Comparison of ENCODE assay signal across 8 cellular contexts in the genomic region with DNA sequence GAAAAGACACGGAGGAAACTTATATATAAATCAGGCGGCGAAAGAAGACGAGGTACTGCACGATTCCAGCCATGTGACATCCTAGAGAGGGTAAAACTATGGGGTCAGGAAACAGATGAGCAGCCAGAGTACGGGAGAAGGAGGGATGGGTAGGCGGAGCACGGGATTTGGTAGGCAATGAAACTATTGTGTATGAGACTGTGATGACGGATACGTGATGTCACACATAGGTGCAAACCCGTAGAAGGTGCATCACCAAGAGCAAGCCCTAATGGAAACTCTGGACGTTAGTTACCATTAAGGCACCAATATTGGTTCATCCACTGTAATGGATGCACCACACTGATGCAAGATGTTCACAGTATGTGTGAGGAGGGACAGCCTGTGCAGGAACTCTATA.
"Had no signal": no experiment of that assay in that cellular context is flagged by ENCODE, and none has a peak within 500 bp of the region (broad histone marks: within the 10 kb centered on the region; RNA-seq: fewer than 3 reads in every experiment).

No MANE protein-coding gene starts in this region.

- ATAC-seq: GM12878 had no signal

- H3K4me3 ChIP-seq: GM12878 had no signal

- FAIRE-seq: G401.6, GM12878, GM12891, GM12892, GM18507, GM19239 had no signal

- DNase-seq: GDM1, GF-D8 had no signal
